Comparison of ENCODE assay signal across 8 cellular contexts in the genomic region with DNA sequence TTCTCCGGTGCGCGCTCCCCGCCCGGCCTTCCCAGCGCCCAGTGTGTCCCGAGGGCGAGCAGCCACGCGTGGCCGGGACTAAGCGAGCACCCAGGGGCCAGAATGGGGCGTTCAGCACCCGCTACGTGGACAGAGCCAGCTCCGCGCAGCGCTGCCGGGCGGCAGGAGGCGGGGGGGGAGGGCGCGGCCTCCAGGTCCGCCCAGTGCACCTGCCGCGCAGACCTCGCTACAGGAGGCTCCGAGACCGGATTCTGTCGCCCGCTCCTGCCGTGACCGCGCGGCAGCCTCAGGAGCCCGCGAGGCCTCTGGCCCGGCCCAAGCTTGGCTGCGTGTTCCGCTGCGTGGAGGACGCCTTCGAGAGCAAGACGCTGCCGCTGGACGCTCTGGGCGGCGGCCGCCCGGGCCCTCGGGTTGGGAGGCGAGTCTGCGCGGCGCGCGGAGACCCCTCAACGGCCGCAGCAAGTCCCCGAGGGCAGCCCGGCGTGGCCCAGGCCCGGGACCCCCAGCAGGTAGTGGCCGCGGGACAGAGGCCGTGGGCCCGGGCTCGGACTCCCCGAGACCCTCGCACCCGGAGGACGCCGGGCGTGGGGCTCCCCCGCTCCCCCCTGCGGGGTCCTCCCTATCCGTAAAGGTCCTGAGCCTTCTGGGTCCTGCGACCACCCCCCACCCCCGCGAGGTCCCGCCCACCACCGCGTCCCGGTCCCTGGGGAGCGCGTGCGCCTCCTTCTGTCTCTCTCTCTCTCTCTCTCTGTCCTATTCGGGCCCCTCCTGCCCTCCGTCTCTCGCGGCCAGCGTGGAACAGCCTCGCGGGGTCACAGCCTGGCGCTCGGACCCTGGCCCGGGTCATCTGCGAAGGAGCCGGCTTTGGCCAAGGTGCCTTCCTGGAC. TPM values are rescaled to one million over a fixed set of nuclear protein-coding genes. Genes with fewer than 3 reads are reported as not detected.
DNase-seq lines count a peak whose midpoint lies in the region; ATAC-seq and TF ChIP-seq lines count a peak whose summit lies in the region.

No MANE protein-coding gene starts in this region.

- H3K9me3 ChIP-seq in ectodermal cell (ENCODE audit: control insufficient read depth, low read length) (no peaks in the 10 kb centered on the region), tibial nerve (no peaks in the 10 kb centered on the region)

- H3K36me3 ChIP-seq in ectodermal cell (ENCODE audit: control insufficient read depth, insufficient read depth, low read length): no peaks in the 10 kb centered on the region
- no peaks in the 10 kb centered on the region for H3K36me3 ChIP-seq in tibial nerve

- H3K4me1 Mint-ChIP-seq in activated CD4-positive, alpha-beta T cell treated with anti-CD3 and anti-CD28 coated beads, Interleukin-2, amount 10 ng/mL, durations not matched to agents 24 days and 14 days: peaks cover 16% of the 10 kb centered on the region

- DNase-seq in activated CD4-positive, alpha-beta T cell treated with anti-CD3 and anti-CD28 coated beads, Interleukin-2, amount 10 ng/mL, durations not matched to agents 24 days and 14 days: peak; percentile 93
- DNase-seq in mucosa of gallbladder (ENCODE audit: low spot score): peak; percentile 53
- DNase-seq in tibial nerve (ENCODE audit: low spot score in 2 of 2): no peak
- no peak for DNase-seq in NCI-H446 (lab: John Stamatoyannopoulos, UW)

- TF ChIP-seq EP300 in tibial nerve (IDR thresholded peaks at IDR 0.05): no peak

- H3K4me1 ChIP-seq in ectodermal cell (ENCODE audit: control insufficient read depth, insufficient read depth, low read length) (no peaks in the 10 kb centered on the region), tibial nerve (peaks cover 0 to 33% (median 15%) of the 10 kb centered on the region in 4 donors)

- H3K27ac Mint-ChIP-seq in activated CD4-positive, alpha-beta T cell treated with anti-CD3 and anti-CD28 coated beads, Interleukin-2, amount 10 ng/mL, durations not matched to agents 24 days and 14 days: no peak overlapping the region

- H3K9me3 Mint-ChIP-seq in activated CD4-positive, alpha-beta T cell treated with anti-CD3 and anti-CD28 coated beads, Interleukin-2, amount 10 ng/mL, durations not matched to agents 24 days and 14 days: peaks cover 3% of the 10 kb centered on the region

- H3K4me3 ChIP-seq in ectodermal cell (ENCODE audit: insufficient read depth, low read depth, low read length) (peak overlapping the region; percentile 13), tibial nerve (peak overlapping the region in 3 of 4 donors; percentile 11 to 46 (median 21))

- TF ChIP-seq POLR2A in tibial nerve (IDR thresholded peaks at IDR 0.05): no peak

- WGBS in ectodermal cell, 2 experiments: 6% methylated on average over 99 of the region's 99 CpGs
- 1 to 2% methylated on average over 46 to 80 of the region's 99 CpGs for WGBS in tibial nerve, 2 donors

- H3K36me3 Mint-ChIP-seq in activated CD4-positive, alpha-beta T cell treated with anti-CD3 and anti-CD28 coated beads, Interleukin-2, amount 10 ng/mL, durations not matched to agents 24 days and 14 days (ENCODE audit: low read depth): peaks cover 5% of the 10 kb centered on the region

- no peak for TF ChIP-seq CTCF in tibial nerve (IDR thresholded peaks at IDR 0.05)

- H3K27me3 ChIP-seq in ectodermal cell (ENCODE audit: control insufficient read depth, insufficient read depth, low read length, poor library complexity, severe bottlenecking) (peaks cover 76% of the 10 kb centered on the region), tibial nerve (peaks cover 0 to 86% of the 10 kb centered on the region in 2 donors)

- peak overlapping the region; percentile 80 for H3K4me3 Mint-ChIP-seq in activated CD4-positive, alpha-beta T cell treated with anti-CD3 and anti-CD28 coated beads, Interleukin-2, amount 10 ng/mL, durations not matched to agents 24 days and 14 days

- ATAC-seq in HG03354 (IDR thresholded peaks at IDR 0.05; ENCODE audit: poor library complexity, severe bottlenecking, unreplicated experiment) (peak; percentile 54), HG02610 (IDR thresholded peaks at IDR 0.05; ENCODE audit: unreplicated experiment) (no peak), GM18873 (IDR thresholded peaks at IDR 0.05; ENCODE audit: low FRiP score, unreplicated experiment) (no peak)

- intact Hi-C loops in activated CD4-positive, alpha-beta T cell treated with anti-CD3 and anti-CD28 coated beads, Interleukin-2, amount 10 ng/mL, durations not matched to agents 24 days and 14 days (cut with micrococcal nuclease): loop anchor here (1.0 to 10.0 kb wide), 6 partner anchors 24 to 1189 kb away; partner anchors contain the start of genes ECHS1, INPP5A, LRRC27 and PAOX

- H3K27me3 Mint-ChIP-seq in activated CD4-positive, alpha-beta T cell treated with anti-CD3 and anti-CD28 coated beads, Interleukin-2, amount 10 ng/mL, durations not matched to agents 24 days and 14 days: peaks cover 37% of the 10 kb centered on the region

- no peak overlapping the region for H3K27ac ChIP-seq in ectodermal cell (ENCODE audit: insufficient read depth, low read depth, low read length, poor library complexity, severe bottlenecking)
- no peak overlapping the region for H3K27ac ChIP-seq in tibial nerve

RNA-seq across cellular contexts. Expression of gene DPYSL4, which starts 0.9 kb away (rescaled TPM):
- 32.5 TPM in 2 replicates for total RNA-seq in activated CD4-positive, alpha-beta T cell treated with anti-CD3 and anti-CD28 coated beads, Interleukin-2, amount 10 ng/mL, durations not matched to agents 24 days and 14 days
- polyA plus RNA-seq in ectodermal cell (2013, experiment 1 of 4): 23.7 TPM
- 22.3 TPM for polyA plus RNA-seq in ectodermal cell (2013, experiment 2 of 4)
- 16.5 TPM for polyA plus RNA-seq in ectodermal cell (2013, experiment 3 of 4)
- 20.5 TPM for polyA plus RNA-seq in ectodermal cell (2013, experiment 4 of 4)
- total RNA-seq in mucosa of gallbladder (0.81 TPM), tibial nerve (1 to 10 TPM in 2 of 4 donors, under 1 TPM in 2; 0.21 to 3.1 (median 1.4) TPM)

Comparison
In these comparisons a context has a peak if more than half of its experiments do, and no peak if none do; other contexts are left out.
1. DNase-seq: peak in activated CD4-positive, alpha-beta T cell treated with anti-CD3 and anti-CD28 coated beads, Interleukin-2, amount 10 ng/mL, durations not matched to agents 24 days and 14 days (single experiment) and mucosa of gallbladder (single experiment); none in tibial nerve (0 of 2) and NCI-H446 (0 of 2).